21 cellular contexts compared by ENCODE assay signal in the genomic region with DNA sequence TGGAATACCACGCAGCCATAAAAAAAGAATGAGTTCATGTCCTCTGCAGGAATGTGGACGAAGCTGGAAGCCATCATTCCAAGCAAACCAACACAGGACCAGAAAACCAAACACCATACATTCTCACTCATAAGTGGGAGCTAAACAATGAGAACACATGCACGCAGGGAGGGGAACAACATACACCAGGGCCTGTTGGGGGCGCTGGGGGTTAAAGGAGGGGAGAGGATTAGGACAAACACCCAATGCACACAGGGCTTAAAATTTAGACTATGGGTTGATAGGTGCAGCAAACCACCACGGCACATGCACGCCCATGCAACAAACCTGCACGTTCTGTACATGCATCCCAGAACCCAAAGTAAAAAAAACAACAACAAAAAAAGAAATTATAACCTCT. TPM values are rescaled to one million over a fixed set of nuclear protein-coding genes. Genes with fewer than 3 reads are reported as not detected.
DNase-seq lines count a peak whose midpoint lies in the region; ATAC-seq, FAIRE-seq and TF ChIP-seq lines count a peak whose summit lies in the region.
"Had no signal": no experiment of that assay in that cellular context is flagged by ENCODE, and none has a peak within 500 bp of the region (broad histone marks: within the 10 kb centered on the region; RNA-seq: fewer than 3 reads in every experiment).

No MANE protein-coding gene starts in this region.

- H3K4me1 ChIP-seq in H9 (ENCODE audit: insufficient read depth, low read length), result peaks cover 25% of the 10 kb centered on the region; the same call in 1 of the 2 replicates
- peaks cover 12% of the 10 kb centered on the region for H3K4me1 ChIP-seq in astrocyte (ENCODE audit: insufficient read depth, low read length)
- H3K4me1 ChIP-seq in lower lobe of right lung, result peaks cover 11% of the 10 kb centered on the region
- H3K4me1 ChIP-seq in gastroesophageal sphincter, result peaks cover 0 to 16% (median 5%) of the 10 kb centered on the region in 3 donors
- H3K4me1 ChIP-seq: HAP-1 had no signal

- H3K27me3 Mint-ChIP-seq in H9 (ENCODE audit: low read depth), result no peaks in the 10 kb centered on the region; the same call in 1 of the 2 replicates
- no peaks in the 10 kb centered on the region for H3K27me3 Mint-ChIP-seq in astrocyte (ENCODE audit: low read depth, unreplicated experiment)
- H3K27me3 Mint-ChIP-seq: CD4-positive, alpha-beta memory T cell had no signal

- no peak overlapping the region for H4K5ac ChIP-seq in H9 (ENCODE audit: insufficient read length, low read depth, low read length)

- H2BK12ac ChIP-seq in H9 (ENCODE audit: insufficient read length, low read depth, low read length), result no peak overlapping the region

- H3K36me3 ChIP-seq in astrocyte (ENCODE audit: insufficient read depth, low read length), result no peaks in the 10 kb centered on the region
- H3K36me3 ChIP-seq in lower lobe of right lung, result no peaks in the 10 kb centered on the region
- no peaks in the 10 kb centered on the region for H3K36me3 ChIP-seq in gastroesophageal sphincter
- H3K36me3 ChIP-seq: HAP-1 had no signal

- no peak overlapping the region for H2BK15ac ChIP-seq in H9 (ENCODE audit: low read depth, low read length)

- H3K4ac ChIP-seq in H9 (ENCODE audit: low read depth, low read length), result no peak overlapping the region

- H2BK120ac ChIP-seq in H9 (ENCODE audit: low read depth, low read length, poor library complexity, severe bottlenecking), result no peak overlapping the region

- H4K8ac ChIP-seq in H9 (replicated peaks; ENCODE audit: insufficient read length, low read depth, low read length), result no peak overlapping the region

- H3K14ac ChIP-seq in H9 (ENCODE audit: insufficient read depth, low read length), result no peak overlapping the region

- H2AFZ ChIP-seq in H9 (ENCODE audit: low read length) (no peak overlapping the region), astrocyte (ENCODE audit: low read depth, low read length) (no peak overlapping the region)

- no CpG with 5 or more reads among the region's 7 CpGs for WGBS in H9 (ENCODE audit: extremely low coverage, insufficient read length, low lambda C conversion rate)
- 78 to 97% methylated on average over 4 to 7 of the region's 7 CpGs for WGBS in gastroesophageal sphincter (ENCODE audit: low coverage in 1 of 2), 2 donors

- H3K27ac ChIP-seq in H9 (ENCODE audit: insufficient read length, low read depth, low read length) (no peak overlapping the region), VCaP (peak overlapping the region; percentile 78), astrocyte (ENCODE audit: low read depth, low read length) (no peak overlapping the region), lower lobe of right lung (peak overlapping the region; percentile 26), gastroesophageal sphincter (no peak overlapping the region)

- no peaks in the 10 kb centered on the region for H3K27me3 ChIP-seq in H9 (ENCODE audit: insufficient read depth, low read length)
- H3K27me3 ChIP-seq in astrocyte (ENCODE audit: insufficient read depth, low read length), result no peaks in the 10 kb centered on the region
- H3K27me3 ChIP-seq in lower lobe of right lung (ENCODE audit: low read depth), result no peaks in the 10 kb centered on the region
- no peaks in the 10 kb centered on the region for H3K27me3 ChIP-seq in gastroesophageal sphincter

- no peak overlapping the region for H3K4me3 ChIP-seq in astrocyte (ENCODE audit: insufficient read depth, low read depth, low read length)
- no peak overlapping the region for H3K4me3 ChIP-seq in lower lobe of right lung
- no peak overlapping the region for H3K4me3 ChIP-seq in gastroesophageal sphincter
- H3K4me3 ChIP-seq: HAP-1 had no signal

- TF ChIP-seq EP300 in gastroesophageal sphincter (IDR thresholded peaks at IDR 0.05), result no peak

- no peak overlapping the region for H3K18ac ChIP-seq in H9 (ENCODE audit: insufficient read length, low read depth, low read length)

- TF ChIP-seq POLR2A in gastroesophageal sphincter (IDR thresholded peaks at IDR 0.05), result no peak

- no peaks in the 10 kb centered on the region for H4K20me1 ChIP-seq in H9 (ENCODE audit: control insufficient read depth, insufficient read depth, insufficient read length)
- no peaks in the 10 kb centered on the region for H4K20me1 ChIP-seq in astrocyte (ENCODE audit: insufficient read depth, low read length)

- no peaks in the 10 kb centered on the region for H3K79me1 ChIP-seq in H9 (ENCODE audit: insufficient read depth, low read depth, low read length, poor library complexity, severe bottlenecking)

- H3K9me3 ChIP-seq in H9 (ENCODE audit: control insufficient read depth, low read depth, low read length) (no peaks in the 10 kb centered on the region), astrocyte (ENCODE audit: insufficient read depth, low read depth, low read length) (no peaks in the 10 kb centered on the region), lower lobe of right lung (no peaks in the 10 kb centered on the region), gastroesophageal sphincter (no peaks in the 10 kb centered on the region)
- H3K9me3 ChIP-seq: HAP-1 had no signal

- H3K56ac ChIP-seq in H9 (ENCODE audit: insufficient read length, low read depth, low read length), result no peak overlapping the region

- H3T11ph ChIP-seq in H9 (ENCODE audit: low read length), result no peak overlapping the region

- H3K4me1 Mint-ChIP-seq in H9, result peaks cover 61 to 63% of the 10 kb centered on the region in 2 experiments
- peaks cover 14% of the 10 kb centered on the region for H3K4me1 Mint-ChIP-seq in astrocyte (ENCODE audit: low read depth, unreplicated experiment)
- H3K4me1 Mint-ChIP-seq: CD4-positive, alpha-beta memory T cell had no signal

- no peak overlapping the region for H2AK5ac ChIP-seq in H9 (ENCODE audit: insufficient read length, low read length)

- peaks cover 7 to 9% (median 9%) of the 10 kb centered on the region in 3 experiments; a peak in 6 of 7 replicates for H3K36me3 Mint-ChIP-seq in H9 (ENCODE audit: insufficient read depth in 1 of 3, low read depth in 3 of 3)
- peaks cover 5% of the 10 kb centered on the region for H3K36me3 Mint-ChIP-seq in astrocyte (ENCODE audit: low read depth, unreplicated experiment)
- H3K36me3 Mint-ChIP-seq: CD4-positive, alpha-beta memory T cell had no signal

- intact Hi-C loops in lower lobe of right lung (cut with DNase I), result no loop called here

- ATAC-seq in lower lobe of right lung, result no peak
- no peak for ATAC-seq in HG03520 (IDR thresholded peaks at IDR 0.05; ENCODE audit: unreplicated experiment)
- ATAC-seq in HG02763 (IDR thresholded peaks at IDR 0.05; ENCODE audit: unreplicated experiment), result no peak
- no peak for ATAC-seq in GM18907 (IDR thresholded peaks at IDR 0.05; ENCODE audit: unreplicated experiment)
- ATAC-seq in gastroesophageal sphincter, result no peak

- H3K9me3 Mint-ChIP-seq in H9, result peaks cover 7 to 11% of the 10 kb centered on the region in 2 experiments
- peaks cover 7% of the 10 kb centered on the region for H3K9me3 Mint-ChIP-seq in astrocyte (ENCODE audit: unreplicated experiment)

- H3K79me2 ChIP-seq in H9 (ENCODE audit: insufficient read depth, low read length) (0 out of 2 replicates have a peak, but pooled peaks cover 2% of the 10 kb centered on the region), astrocyte (ENCODE audit: insufficient read depth, low read length) (no peaks in the 10 kb centered on the region)

- H2BK5ac ChIP-seq in H9 (ENCODE audit: insufficient read length, low read length), result no peak overlapping the region

- H3K4me2 ChIP-seq in H9 (ENCODE audit: insufficient read depth, insufficient read length, low read length) (no peak overlapping the region), astrocyte (ENCODE audit: low read length) (no peak overlapping the region)

- DNase-seq in H9 (no peak), astrocyte (ENCODE audit: low read depth) (peak; percentile 7), lower lobe of right lung (no peak)
- DNase-seq: CD4-positive, alpha-beta memory T cell; COR-L47; DMS53; DMS79 treated with DMSO at 0.1 percent for 48 hours; GF-D8; HFFc6 had no signal

- no peaks in the 10 kb centered on the region for H3K23me2 ChIP-seq in H9 (ENCODE audit: insufficient read length, low read depth, low read length, poor library complexity, severe bottlenecking)

- no peak for FAIRE-seq in astrocyte (lab: Jason Lieb, UNC)
- FAIRE-seq: GM12891, GM18507 had no signal

- TF ChIP-seq CTCF in H9 (conservative IDR thresholded peaks at IDR 0.05) (peak; percentile 50), VCaP (conservative IDR thresholded peaks at IDR 0.05) (no peak), astrocyte (IDR thresholded peaks at IDR 0.05; ENCODE audit: insufficient read depth, low read depth, low read length) (no peak), lower lobe of right lung (IDR thresholded peaks at IDR 0.05) (no peak), gastroesophageal sphincter (IDR thresholded peaks at IDR 0.05) (no peak)

- no peak overlapping the region for H3K4me3 Mint-ChIP-seq in H9
- no peak overlapping the region for H3K4me3 Mint-ChIP-seq in astrocyte (ENCODE audit: unreplicated experiment)
- H3K4me3 Mint-ChIP-seq: CD4-positive, alpha-beta memory T cell; HFFc6 had no signal

- H3K9ac ChIP-seq in H9 (ENCODE audit: extremely low read depth, insufficient read length, low read length), result no peak overlapping the region
- H3K9ac ChIP-seq in astrocyte (ENCODE audit: low read length), result no peak overlapping the region

- no peak overlapping the region for H4K91ac ChIP-seq in H9 (ENCODE audit: insufficient read length, low read depth, low read length)

- peak overlapping the region in 1 of 3 experiments; percentile 40; a peak in 1 of 7 replicates for H3K27ac Mint-ChIP-seq in H9
- no peak overlapping the region for H3K27ac Mint-ChIP-seq in astrocyte (ENCODE audit: unreplicated experiment)
- H3K27ac Mint-ChIP-seq: HFFc6 had no signal

- H3K23ac ChIP-seq in H9 (ENCODE audit: insufficient read length, low read depth, low read length), result no peak overlapping the region

- no peak overlapping the region for H2BK20ac ChIP-seq in H9 (ENCODE audit: low read depth, low read length, poor library complexity, severe bottlenecking)

RNA-seq across cellular contexts. Expression of a gene that starts 23.3 kb away (rescaled TPM):
- total RNA-seq in H9 (2021) (0.20 and 0.31 TPM in 2 replicates), astrocyte (0.30 and 0.41 TPM in 2 replicates), lower lobe of right lung (1.0 TPM), gastroesophageal sphincter (10 to 100 TPM in 1 of 4 donors, under 1 TPM in 2, not detected in 1; 0.67 to 14.0 (median 0.85) TPM)
- total RNA-seq: A172; CD4-positive, alpha-beta memory T cell; Daoy; G401; H4; HFFc6 had no signal

RNA-seq across cellular contexts. Expression of a gene that starts 27.1 kb away (rescaled TPM):
- total RNA-seq in H9 (2021) (0.29 and 0.39 TPM in 2 replicates), astrocyte (0.50 TPM in 1 of 2 replicates, not detected in the other), lower lobe of right lung (1.5 TPM), gastroesophageal sphincter (10 to 100 TPM in 1 of 4 donors, 1 to 10 TPM in 1, under 1 TPM in 2; 0.27 to 15.3 (median 1.1) TPM)
- total RNA-seq: A172; CD4-positive, alpha-beta memory T cell; Daoy; G401; HFFc6 had no signal

Comparison
In these comparisons a context has a peak if more than half of its experiments do, and no peak if none do; other contexts are left out.
1. H3K27ac ChIP-seq: peak in VCaP (single experiment) and lower lobe of right lung (single experiment); none in H9 (single experiment), astrocyte (single experiment) and gastroesophageal sphincter (0 of 4).